ENCODE assay signal across 8 cellular contexts in the genomic region with DNA sequence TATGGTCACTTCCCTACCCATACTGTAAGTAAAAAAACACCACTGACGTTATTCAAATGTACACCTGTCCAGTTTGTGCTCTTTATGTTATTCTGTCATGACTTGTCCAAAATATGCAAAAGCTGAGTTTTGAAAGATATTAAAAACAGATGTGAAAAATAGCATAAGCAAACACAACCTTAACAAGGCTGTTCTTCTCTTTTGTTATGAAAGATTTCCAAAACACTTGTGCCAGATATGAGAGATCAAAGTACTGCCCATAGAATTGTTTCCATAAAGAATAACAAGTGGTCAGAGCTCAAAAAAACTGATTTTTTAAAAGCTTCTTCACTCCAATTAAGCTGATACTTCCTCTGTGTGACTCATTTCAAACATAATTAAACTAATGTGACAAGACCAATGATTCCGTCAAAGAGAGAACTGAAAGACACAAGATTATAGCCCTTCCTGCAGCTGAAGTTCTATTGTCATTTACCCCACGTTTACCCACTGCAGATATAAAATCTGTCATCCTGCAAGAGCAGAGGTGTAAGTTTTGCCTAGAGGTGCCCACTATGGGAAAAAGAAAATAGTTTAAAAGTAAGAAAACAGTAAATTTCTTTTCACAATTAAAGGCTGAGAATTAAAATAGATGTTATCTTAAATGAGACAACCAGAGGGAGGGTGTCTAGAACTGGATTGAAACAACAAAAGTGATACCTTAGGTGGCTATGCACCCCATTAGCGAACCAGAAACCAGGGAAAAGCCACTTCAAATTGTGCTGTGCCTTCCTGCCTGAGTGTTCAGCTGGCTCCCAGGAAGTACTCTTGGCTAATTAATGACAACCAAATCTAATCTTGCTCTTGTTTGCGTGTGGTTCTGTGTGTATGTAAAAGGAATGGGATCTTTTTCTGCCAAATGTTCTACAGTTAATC. TPM values are rescaled to one million over a fixed set of nuclear protein-coding genes. Genes with fewer than 3 reads are reported as not detected.
DNase-seq lines count a peak whose midpoint lies in the region; FAIRE-seq and TF ChIP-seq lines count a peak whose summit lies in the region.

No MANE protein-coding gene starts in this region.

- POLR2A ChIA-PET in HEK293 (lab: Yijun Ruan, JAX): interaction anchor here (0.6 kb wide), 1 partner anchor 64 kb away, joined by 8 read pairs; no protein-coding TSS in a partner anchor

- H3K36me3 ChIP-seq in HEK293 (ENCODE audit: control insufficient read depth in 2 of 2, insufficient read depth in 1 of 2, low read length in 2 of 2): no peaks in the 10 kb centered on the region
- no peaks in the 10 kb centered on the region for H3K36me3 ChIP-seq in endodermal cell (ENCODE audit: control insufficient read depth, insufficient read depth, low read length)

- TF ChIP-seq CTCF in HEK293 (tag by site-specific recombination; IDR thresholded peaks at IDR 0.05): no peak
- no peak for TF ChIP-seq CTCF in endodermal cell (conservative IDR thresholded peaks at IDR 0.05)

- H3K9me3 Mint-ChIP-seq in endodermal cell: no peaks in the 10 kb centered on the region

- TF ChIP-seq POLR2A in GM12891 (IDR thresholded peaks at IDR 0.05; ENCODE audit: low read depth, low read length): no peak

- no peaks in the 10 kb centered on the region for H3K27me3 Mint-ChIP-seq in endodermal cell (ENCODE audit: insufficient read depth)

- no peaks in the 10 kb centered on the region for H3K27me3 ChIP-seq in endodermal cell (ENCODE audit: control insufficient read depth, insufficient read depth, low read length, poor library complexity, severe bottlenecking)

- no peaks in the 10 kb centered on the region for H3K9me3 ChIP-seq in HEK293 (ENCODE audit: control insufficient read depth, insufficient read depth, low read depth, low read length)
- H3K9me3 ChIP-seq in endodermal cell (ENCODE audit: control insufficient read depth, low read length): no peaks in the 10 kb centered on the region

- H3K27ac ChIP-seq in HEK293 (ENCODE audit: extremely low read depth, low read depth, low read length) (no peak overlapping the region), endodermal cell (ENCODE audit: low read depth, low read length) (no peak overlapping the region)

- H3K4me3 Mint-ChIP-seq in endodermal cell: no peak overlapping the region

- H3K4me1 ChIP-seq in HEK293 (ENCODE audit: control insufficient read depth, insufficient read depth, low read length): peaks cover 8% of the 10 kb centered on the region
- H3K4me1 ChIP-seq in endodermal cell (ENCODE audit: control insufficient read depth, insufficient read depth, low read length): peaks cover 19% of the 10 kb centered on the region

- peak overlapping the region; percentile 12 for H3K27ac Mint-ChIP-seq in endodermal cell

- no peak overlapping the region for H3K9ac ChIP-seq in endodermal cell (ENCODE audit: extremely low read depth, low read length, poor library complexity, severe bottlenecking)

- H3K36me3 Mint-ChIP-seq in endodermal cell (ENCODE audit: low read depth): no peaks in the 10 kb centered on the region

- H3K4me3 ChIP-seq in HEK293 (ENCODE audit: low read depth, low read length): no peak overlapping the region
- H3K4me3 ChIP-seq in endodermal cell (ENCODE audit: low read length): peak overlapping the region; percentile 67

- DNase-seq in GM12891 (ENCODE audit: insufficient read length, low spot score): no peak
- peak; percentile 13 for DNase-seq in NCI-H128 (lab: John Stamatoyannopoulos, UW; ENCODE audit: unreplicated experiment)
- no peak for DNase-seq in endodermal cell
- DNase-seq in DMS114 treated with DMSO at 0.1 percent for 48 hours (lab: John Stamatoyannopoulos, UW; ENCODE audit: unreplicated experiment): no peak
- DNase-seq in mucosa of gallbladder (ENCODE audit: low spot score): no peak
- no peak for DNase-seq in HuH-7.5 (ENCODE audit: low spot score)
- no peak for DNase-seq in NCI-H1694 (lab: John Stamatoyannopoulos, UW)

- 79 to 88% methylated on average over 1 to 5 of the region's 5 CpGs for WGBS in endodermal cell (ENCODE audit: insufficient coverage in 1 of 2, insufficient read length in 1 of 2), 2 experiments

- H3K4me1 Mint-ChIP-seq in endodermal cell: peaks cover 29% of the 10 kb centered on the region

- CTCF ChIA-PET in HEK293 (lab: Yijun Ruan, JAX): interaction anchor here (0.6 to 1.1 kb wide), 3 partner anchors 29 to 1519 kb away, joined by 3 to 4 read pairs (median 3); no protein-coding TSS in a partner anchor

- FAIRE-seq in GM12891 (lab: Jason Lieb, UNC): peak; percentile 88

TF ChIP-seq in GM12891, 5 proteins besides CTCF, POLR2A, EP300 and RAD21:
- TF ChIP-seq SPI1 (IDR thresholded peaks at IDR 0.05; ENCODE audit: low read depth, low read length) (peak; percentile 91), POLR2AphosphoS5 (IDR thresholded peaks at IDR 0.05; ENCODE audit: low read depth, low read length) (no peak)

TF ChIP-seq in HEK293, 187 proteins besides CTCF, POLR2A, EP300 and RAD21 (continues in another document):
- TF ChIP-seq, protein P1, sequence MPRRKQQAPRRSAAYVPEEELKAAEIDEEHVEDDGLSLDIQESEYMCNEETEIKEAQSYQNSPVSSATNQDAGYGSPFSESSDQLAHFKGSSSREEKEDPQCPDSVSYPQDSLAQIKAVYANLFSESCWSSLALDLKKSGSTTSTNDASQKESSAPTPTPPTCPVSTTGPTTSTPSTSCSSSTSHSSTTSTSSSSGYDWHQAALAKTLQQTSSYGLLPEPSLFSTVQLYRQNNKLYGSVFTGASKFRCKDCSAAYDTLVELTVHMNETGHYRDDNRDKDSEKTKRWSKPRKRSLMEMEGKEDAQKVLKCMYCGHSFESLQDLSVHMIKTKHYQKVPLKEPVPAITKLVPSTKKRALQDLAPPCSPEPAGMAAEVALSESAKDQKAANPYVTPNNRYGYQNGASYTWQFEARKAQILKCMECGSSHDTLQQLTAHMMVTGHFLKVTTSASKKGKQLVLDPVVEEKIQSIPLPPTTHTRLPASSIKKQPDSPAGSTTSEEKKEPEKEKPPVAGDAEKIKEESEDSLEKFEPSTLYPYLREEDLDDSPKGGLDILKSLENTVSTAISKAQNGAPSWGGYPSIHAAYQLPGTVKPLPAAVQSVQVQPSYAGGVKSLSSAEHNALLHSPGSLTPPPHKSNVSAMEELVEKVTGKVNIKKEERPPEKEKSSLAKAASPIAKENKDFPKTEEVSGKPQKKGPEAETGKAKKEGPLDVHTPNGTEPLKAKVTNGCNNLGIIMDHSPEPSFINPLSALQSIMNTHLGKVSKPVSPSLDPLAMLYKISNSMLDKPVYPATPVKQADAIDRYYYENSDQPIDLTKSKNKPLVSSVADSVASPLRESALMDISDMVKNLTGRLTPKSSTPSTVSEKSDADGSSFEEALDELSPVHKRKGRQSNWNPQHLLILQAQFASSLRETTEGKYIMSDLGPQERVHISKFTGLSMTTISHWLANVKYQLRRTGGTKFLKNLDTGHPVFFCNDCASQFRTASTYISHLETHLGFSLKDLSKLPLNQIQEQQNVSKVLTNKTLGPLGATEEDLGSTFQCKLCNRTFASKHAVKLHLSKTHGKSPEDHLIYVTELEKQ (tag by site-specific recombination; IDR thresholded peaks at IDR 0.05; ENCODE audit: borderline replicate concordance): 0 out of 2 replicates have a peak, but pooled peaks have one; percentile 18
- no peak for TF ChIP-seq ZNF600 (tag by site-specific recombination; IDR thresholded peaks at IDR 0.05)
- TF ChIP-seq ZNF747 (tag by site-specific recombination; IDR thresholded peaks at IDR 0.05): no peak
- TF ChIP-seq ZNF629 (tag by site-specific recombination; IDR thresholded peaks at IDR 0.05): peak; percentile 53; the same call in 1 of the 2 replicates
- TF ChIP-seq, protein P2, sequence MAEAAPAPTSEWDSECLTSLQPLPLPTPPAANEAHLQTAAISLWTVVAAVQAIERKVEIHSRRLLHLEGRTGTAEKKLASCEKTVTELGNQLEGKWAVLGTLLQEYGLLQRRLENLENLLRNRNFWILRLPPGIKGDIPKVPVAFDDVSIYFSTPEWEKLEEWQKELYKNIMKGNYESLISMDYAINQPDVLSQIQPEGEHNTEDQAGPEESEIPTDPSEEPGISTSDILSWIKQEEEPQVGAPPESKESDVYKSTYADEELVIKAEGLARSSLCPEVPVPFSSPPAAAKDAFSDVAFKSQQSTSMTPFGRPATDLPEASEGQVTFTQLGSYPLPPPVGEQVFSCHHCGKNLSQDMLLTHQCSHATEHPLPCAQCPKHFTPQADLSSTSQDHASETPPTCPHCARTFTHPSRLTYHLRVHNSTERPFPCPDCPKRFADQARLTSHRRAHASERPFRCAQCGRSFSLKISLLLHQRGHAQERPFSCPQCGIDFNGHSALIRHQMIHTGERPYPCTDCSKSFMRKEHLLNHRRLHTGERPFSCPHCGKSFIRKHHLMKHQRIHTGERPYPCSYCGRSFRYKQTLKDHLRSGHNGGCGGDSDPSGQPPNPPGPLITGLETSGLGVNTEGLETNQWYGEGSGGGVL (tag by site-specific recombination; IDR thresholded peaks at IDR 0.05): no peak
- no peak for TF ChIP-seq ZNF146 (tag by site-specific recombination; IDR thresholded peaks at IDR 0.05)
- peak; percentile 34 for TF ChIP-seq FEZF1 (tag by site-specific recombination; IDR thresholded peaks at IDR 0.05)
- TF ChIP-seq SP7 (tag by site-specific recombination; IDR thresholded peaks at IDR 0.05): peak; percentile 68
- TF ChIP-seq SP3 (tag by site-specific recombination; IDR thresholded peaks at IDR 0.05): no peak
- no peak for TF ChIP-seq ZNF530 (tag by site-specific recombination; IDR thresholded peaks at IDR 0.05; ENCODE audit: low read depth)
- no peak for TF ChIP-seq ZNF776 (tag by site-specific recombination; IDR thresholded peaks at IDR 0.05; ENCODE audit: borderline replicate concordance)
- TF ChIP-seq, protein P3, sequence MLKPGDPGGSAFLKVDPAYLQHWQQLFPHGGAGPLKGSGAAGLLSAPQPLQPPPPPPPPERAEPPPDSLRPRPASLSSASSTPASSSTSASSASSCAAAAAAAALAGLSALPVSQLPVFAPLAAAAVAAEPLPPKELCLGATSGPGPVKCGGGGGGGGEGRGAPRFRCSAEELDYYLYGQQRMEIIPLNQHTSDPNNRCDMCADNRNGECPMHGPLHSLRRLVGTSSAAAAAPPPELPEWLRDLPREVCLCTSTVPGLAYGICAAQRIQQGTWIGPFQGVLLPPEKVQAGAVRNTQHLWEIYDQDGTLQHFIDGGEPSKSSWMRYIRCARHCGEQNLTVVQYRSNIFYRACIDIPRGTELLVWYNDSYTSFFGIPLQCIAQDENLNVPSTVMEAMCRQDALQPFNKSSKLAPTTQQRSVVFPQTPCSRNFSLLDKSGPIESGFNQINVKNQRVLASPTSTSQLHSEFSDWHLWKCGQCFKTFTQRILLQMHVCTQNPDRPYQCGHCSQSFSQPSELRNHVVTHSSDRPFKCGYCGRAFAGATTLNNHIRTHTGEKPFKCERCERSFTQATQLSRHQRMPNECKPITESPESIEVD (tag by site-specific recombination; IDR thresholded peaks at IDR 0.05): peak; percentile 65; the same call in 1 of the 2 replicates
- TF ChIP-seq ZNF324 (tag by site-specific recombination; IDR thresholded peaks at IDR 0.05): no peak
- TF ChIP-seq ZNF266 (tag by site-specific recombination; IDR thresholded peaks at IDR 0.05; ENCODE audit: low read depth): no peak

RNA-seq across cellular contexts. Expression of a gene that starts 30.1 kb away (rescaled TPM):
- polyA plus RNA-seq in GM12891 (2012; ENCODE audit: low read depth, missing spikeins): 0.21 TPM
- 1 to 10 TPM; 1.2 to 3.9 TPM for total RNA-seq in endodermal cell
- polyA plus RNA-seq in endodermal cell (2013, experiment 1 of 2): 0.89 TPM
- 0.66 TPM for polyA plus RNA-seq in endodermal cell (2013, experiment 2 of 2)
- total RNA-seq in mucosa of gallbladder: 20.1 TPM
